8 cellular contexts compared by ENCODE assay signal in the genomic region with DNA sequence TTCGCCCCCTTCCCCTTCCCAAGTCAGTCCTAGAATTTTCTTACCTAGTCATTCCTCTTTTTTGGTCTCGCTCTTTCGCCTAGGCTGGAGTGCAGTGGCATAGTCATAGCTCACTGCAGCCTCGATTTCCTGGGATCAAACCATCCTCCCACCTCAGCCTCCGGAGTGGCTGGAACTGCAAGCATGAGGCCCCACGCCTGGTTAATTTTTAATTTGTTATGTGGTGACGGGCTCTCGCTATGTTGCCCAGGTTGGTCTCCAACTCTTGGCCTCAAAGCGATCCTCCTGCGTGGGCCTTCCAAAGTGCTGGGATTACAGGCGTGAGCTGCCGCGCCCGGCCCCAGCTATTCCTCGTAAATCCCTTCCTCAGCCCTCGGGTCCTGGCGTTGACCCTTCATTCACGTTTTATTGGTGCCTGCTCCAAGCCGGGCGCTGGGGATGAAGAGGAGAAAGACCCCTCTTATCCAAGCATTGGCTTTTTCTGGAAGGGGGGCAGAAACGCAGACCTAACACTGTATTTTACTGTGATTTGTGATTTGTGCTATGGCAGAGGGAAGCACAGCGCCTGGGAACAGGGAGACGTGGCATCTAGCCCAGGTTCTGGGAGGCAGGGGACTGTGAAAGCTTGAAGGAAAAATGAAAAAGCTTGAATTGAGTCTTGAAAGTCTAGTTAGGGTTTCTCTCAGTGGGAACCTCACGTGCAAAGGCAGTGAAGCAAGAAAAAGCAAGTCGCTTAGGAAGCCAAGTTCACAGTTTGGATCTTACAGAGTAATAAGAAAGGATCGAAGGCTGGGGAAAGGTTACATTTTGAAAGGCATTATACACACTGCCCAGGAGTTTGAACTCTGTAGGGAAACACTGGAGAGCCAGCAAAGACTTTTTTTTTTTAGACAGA. TPM values are rescaled to one million over a fixed set of nuclear protein-coding genes. Genes with fewer than 3 reads are reported as not detected.
A peak's percentile ranks its signal among the peaks of the same experiment; 100 is the strongest.
DNase-seq lines count a peak whose midpoint lies in the region; ATAC-seq and TF ChIP-seq lines count a peak whose summit lies in the region.

No MANE protein-coding gene starts in this region.

- H3K36me3 ChIP-seq in HUES64 (ENCODE audit: insufficient read depth, low read length) (peaks cover 12% of the 10 kb centered on the region), mucosa of rectum (ENCODE audit: control insufficient read depth in 2 of 2, insufficient read depth in 2 of 2, low read length in 2 of 2) (peaks cover 7 to 16% of the 10 kb centered on the region in 2 donors)

- no peak for TF ChIP-seq CTCF in cardiac fibroblast (IDR thresholded peaks at IDR 0.05; ENCODE audit: low read depth, low read length)

- H3K9me3 ChIP-seq in HUES64 (ENCODE audit: insufficient read depth, low read depth, low read length) (no peaks in the 10 kb centered on the region), mucosa of rectum (ENCODE audit: control insufficient read depth in 2 of 2, low read length in 2 of 2) (no peaks in the 10 kb centered on the region)

- peak; percentile 60 for DNase-seq in NCI-H82 (lab: John Stamatoyannopoulos, UW)
- DNase-seq in NCI-H82 treated with DMSO at 0.1 percent for 48 hours (lab: John Stamatoyannopoulos, UW; ENCODE audit: unreplicated experiment): no peak
- peak; percentile 12 to 20 for DNase-seq in cardiac fibroblast (ENCODE audit: low read depth in 2 of 2)
- no peak for DNase-seq in stimulated activated CD4-positive, alpha-beta T cell treated with anti-CD3 and anti-CD28 coated beads, Interleukin-2, amount 100 ng/mL, for 24 hours
- no peak for DNase-seq in D341Med (ENCODE audit: low spot score)

- peak overlapping the region; percentile 29; the same call in 1 of the 2 replicates for H3K27ac ChIP-seq in HUES64 (ENCODE audit: low read depth, low read length)
- peak overlapping the region; percentile 97 to 99 for H3K27ac ChIP-seq in mucosa of rectum (ENCODE audit: low read depth in 2 of 2, low read length in 2 of 2)

- no peak for ATAC-seq in HG03565 (IDR thresholded peaks at IDR 0.05; ENCODE audit: unreplicated experiment)

- H3K4me1 ChIP-seq in HUES64 (ENCODE audit: insufficient read depth, low read length) (peaks cover 5% of the 10 kb centered on the region; the same call in 1 of the 2 replicates), mucosa of rectum (ENCODE audit: control insufficient read depth in 2 of 2, insufficient read depth in 2 of 2, low read length in 2 of 2) (peaks cover 23 to 24% of the 10 kb centered on the region in 2 donors)

- H3K9ac ChIP-seq in HUES64 (ENCODE audit: low read depth, low read length) (peak overlapping the region; percentile 60), mucosa of rectum (ENCODE audit: low read depth in 1 of 2, low read length in 2 of 2) (peak overlapping the region; percentile 83 to 93)

- WGBS in HUES64: 13% methylated on average over 25 of the region's 26 CpGs

- H3K27me3 ChIP-seq in HUES64 (ENCODE audit: insufficient read depth, low read length): no peaks in the 10 kb centered on the region
- no peaks in the 10 kb centered on the region for H3K27me3 ChIP-seq in mucosa of rectum (ENCODE audit: control insufficient read depth in 2 of 2, insufficient read depth in 2 of 2, low read length in 2 of 2)

- H3K4me3 ChIP-seq in HUES64 (ENCODE audit: low read length) (peak overlapping the region; percentile 80), cardiac fibroblast (replicated peaks in 1 of 2; ENCODE audit: low read depth in 2 of 2, low read length in 2 of 2) (peak overlapping the region; percentile 79 to 87), mucosa of rectum (ENCODE audit: low read length in 2 of 2) (peak overlapping the region; percentile 92 to 99)

RNA-seq across cellular contexts. Expression of a gene that starts 0.5 kb away (rescaled TPM):
- 52.1 TPM for polyA plus RNA-seq in HUES64 (2013, experiment 1 of 2)
- 49.8 TPM for polyA plus RNA-seq in HUES64 (2013, experiment 2 of 2)

RNA-seq across cellular contexts. Expression of a gene that starts 1.1 kb away (rescaled TPM):
- polyA plus RNA-seq in HUES64 (2013, experiment 1 of 2): 25.7 TPM
- polyA plus RNA-seq in HUES64 (2013, experiment 2 of 2): 24.3 TPM

RNA-seq across cellular contexts. Expression of a gene that starts 17.6 kb away (rescaled TPM):
- polyA plus RNA-seq in HUES64 (2013, experiment 1 of 2): not detected
- 0.25 TPM for polyA plus RNA-seq in HUES64 (2013, experiment 2 of 2)

RNA-seq across cellular contexts. Expression of a gene that starts 19.1 kb away (rescaled TPM):
- 2.6 TPM for polyA plus RNA-seq in HUES64 (2013, experiment 1 of 2)
- 2.7 TPM for polyA plus RNA-seq in HUES64 (2013, experiment 2 of 2)

RNA-seq across cellular contexts. Expression of a gene that starts 26.4 kb away (rescaled TPM):
- polyA plus RNA-seq in HUES64 (2013, experiment 1 of 2): 93.0 TPM
- 91.9 TPM for polyA plus RNA-seq in HUES64 (2013, experiment 2 of 2)

Comparison
In these comparisons a context has a peak if more than half of its experiments do, and no peak if none do; other contexts are left out.
1. DNase-seq: peak in NCI-H82 (single experiment) and cardiac fibroblast (2 of 2); none in NCI-H82 treated with DMSO at 0.1 percent for 48 hours (single experiment), stimulated activated CD4-positive, alpha-beta T cell treated with anti-CD3 and anti-CD28 coated beads, Interleukin-2, amount 100 ng/mL, for 24 hours (0 of 2) and D341Med (single experiment).
2. Peak in every context shown above with its lines, with median percentiles within 50 percentile points of each other: H3K4me3 ChIP-seq.